Comparison of ENCODE assay signal across 30 cellular contexts in genomic region chr1:27077968-27078367, GRCh38.
"Had no signal": no experiment of that assay in that cellular context is flagged by ENCODE, and none has a peak within 500 bp of the region (broad histone marks: within the 10 kb centered on the region; RNA-seq: fewer than 3 reads in every experiment).

No MANE protein-coding gene starts in this region.

- H3K4me3 ChIP-seq: ascending aorta, cardiac muscle cell had no signal

- ATAC-seq: activated CD4-positive, alpha-beta T cell treated with anti-CD3 and anti-CD28 coated beads for 36 hours; activated CD8-positive, alpha-beta memory T cell treated with anti-CD3 and anti-CD28 coated beads, Interleukin-2, amount 10 ng/mL, durations not matched to agents 7 days and 5 days; activated CD8-positive, alpha-beta T cell treated with anti-CD3 and anti-CD28 coated beads, Interleukin-2, amount 10 ng/mL, durations not matched to agents 7 days and 5 days; activated naive CD8-positive, alpha-beta T cell treated with anti-CD3 and anti-CD28 coated beads, Interleukin-2, amount 50 U/mL, for 24 hours; T-cell had no signal

- H3K27ac ChIP-seq: ascending aorta, cardiac muscle cell, VCaP had no signal

- H3K27me3 ChIP-seq: ascending aorta, cardiac muscle cell had no signal

- H3K4me1 ChIP-seq: ascending aorta had no signal

- DNase-seq: activated B cell treated with CpG ODN at 0.5 μM for 24 hours; activated CD4-positive, alpha-beta memory T cell treated with anti-CD3 and anti-CD28 coated beads, Interleukin-2, amount 10 ng/mL, durations not matched to agents 7 days and 5 days; activated CD4-positive, alpha-beta T cell treated with anti-CD3 and anti-CD28 coated beads for 36 hours; activated CD4-positive, alpha-beta T cell treated with anti-CD3 and anti-CD28 coated beads for 48 hours; activated CD4-positive, alpha-beta T cell treated with anti-CD3 and anti-CD28 coated beads, Interleukin-2, amount 10 ng/mL, durations not matched to agents 7 days and 5 days; activated CD4-positive, alpha-beta T cell treated with anti-CD3 and anti-CD28 coated beads, Interleukin-2, amount 50 U/mL, for 48 hours; activated CD4-positive, CD25-positive, alpha-beta regulatory T cell treated with anti-CD3 and anti-CD28 coated beads, Interleukin-2, amount 50 U/mL, for 72 hours; activated CD8-positive, alpha-beta memory T cell treated with anti-CD3 and anti-CD28 coated beads for 24 hours; activated CD8-positive, alpha-beta memory T cell treated with anti-CD3 and anti-CD28 coated beads, Interleukin-2, amount 10 ng/mL, durations not matched to agents 7 days and 5 days; activated CD8-positive, alpha-beta memory T cell treated with anti-CD3 and anti-CD28 coated beads, Interleukin-2, amount 50 U/mL, for 48 hours; activated CD8-positive, alpha-beta T cell treated with anti-CD3 and anti-CD28 coated beads, Interleukin-2, amount 10 ng/mL, durations not matched to agents 7 days and 5 days; activated effector memory CD4-positive, alpha-beta T cell treated with Interleukin-2 at 50 U/mL for 16 hours; activated gamma-delta T cell; activated naive CD4-positive, alpha-beta T cell treated with anti-CD3 and anti-CD28 coated beads, Interleukin-2, amount 10 ng/mL, durations not matched to agents 7 days and 5 days; activated naive CD4-positive, alpha-beta T cell treated with Interleukin-2 at 50 U/mL for 16 hours; activated naive CD8-positive, alpha-beta T cell treated with anti-CD3 and anti-CD28 coated beads, Interleukin-2, amount 10 ng/mL, durations not matched to agents 7 days and 5 days; activated naive CD8-positive, alpha-beta T cell treated with anti-CD3 and anti-CD28 coated beads, Interleukin-2, amount 50 U/mL, for 24 hours; activated T-cell treated with anti-CD3 and anti-CD28 coated beads, Interleukin-2, amount 50 U/mL, for 24 hours; activated T-cell treated with anti-CD3 and anti-CD28 coated beads, Interleukin-2, amount 50 U/mL, for 48 hours; amygdala; anterior cingulate cortex; cerebellar nuclear complex; T-cell; T-helper 2 cell; T-helper 9 cell had no signal

- H3K9me3 ChIP-seq: ascending aorta had no signal

- H3K36me3 ChIP-seq: ascending aorta, cardiac muscle cell had no signal

- FAIRE-seq: bronchial epithelial cell, TTC549 had no signal
